14 cellular contexts compared by ENCODE assay signal in the genomic region with DNA sequence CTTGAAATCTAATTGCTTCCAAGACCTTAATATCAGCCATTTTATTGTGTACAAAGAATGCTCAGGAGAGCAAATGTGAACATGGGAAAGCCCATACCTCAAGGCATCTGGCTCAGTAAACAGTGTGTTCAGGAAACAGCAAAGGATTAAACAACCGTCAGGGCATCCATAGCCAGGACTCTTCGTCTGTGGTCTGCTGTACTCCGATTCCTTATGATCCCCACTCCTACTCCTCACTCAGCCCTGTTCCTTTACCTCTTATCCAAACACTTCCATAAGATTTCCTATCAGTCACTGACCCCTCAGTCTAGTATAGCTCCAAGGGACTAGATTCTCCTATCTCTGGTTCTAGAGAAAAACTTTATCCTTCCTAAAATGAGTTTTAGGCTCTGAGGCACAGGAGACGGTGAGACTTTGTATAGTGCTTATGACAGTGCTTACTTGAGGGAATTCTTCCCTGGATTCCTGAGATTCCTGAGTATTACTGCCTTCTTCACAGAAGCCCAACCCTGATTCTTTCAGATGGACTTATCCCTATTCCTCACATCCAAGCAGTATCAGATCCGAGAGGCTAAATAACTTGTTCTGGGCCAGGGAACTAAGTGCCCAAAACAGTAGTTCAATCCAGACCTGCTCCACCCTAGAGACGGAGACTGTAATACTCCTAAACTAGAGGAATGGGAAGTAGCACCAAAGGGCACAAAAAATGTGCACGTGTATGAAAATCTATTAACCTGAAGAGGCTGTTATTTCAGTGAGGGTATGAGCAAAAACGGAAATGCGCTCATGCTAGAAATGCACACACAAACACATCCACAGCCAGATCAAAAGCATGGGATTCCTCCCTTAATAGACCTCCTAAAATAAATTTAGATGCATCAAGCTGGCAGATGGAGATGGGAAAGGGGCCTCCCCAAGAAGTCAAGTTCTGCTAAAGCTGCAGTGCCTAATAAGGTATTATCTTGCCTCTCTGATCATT. TPM values are rescaled to one million over a fixed set of nuclear protein-coding genes. Genes with fewer than 3 reads are reported as not detected.
DNase-seq lines count a peak whose midpoint lies in the region; ATAC-seq and TF ChIP-seq lines count a peak whose summit lies in the region.
"Had no signal": no experiment of that assay in that cellular context is flagged by ENCODE, and none has a peak within 500 bp of the region (broad histone marks: within the 10 kb centered on the region; RNA-seq: fewer than 3 reads in every experiment).

No MANE protein-coding gene starts in this region.

- no peak for TF ChIP-seq RAD21 in SK-N-SH (IDR thresholded peaks at IDR 0.05; ENCODE audit: low read length)

- peak overlapping the region in 1 of 2 experiments; percentile 61; a peak in 3 of 4 replicates for H3K27ac ChIP-seq in SK-N-SH (ENCODE audit: low read depth in 2 of 2, low read length in 1 of 2)
- H3K27ac ChIP-seq in prostate gland, result peak overlapping the region; percentile 57 to 60
- H3K27ac ChIP-seq: HL-60, thoracic aorta had no signal

- H3K4me3 ChIP-seq in SK-N-SH (ENCODE audit: low read depth in 2 of 2, low read length in 1 of 2) (no peak overlapping the region), fibroblast of the aortic adventitia (ENCODE audit: low read depth, low read length) (no peak overlapping the region), prostate gland (no peak overlapping the region)
- H3K4me3 ChIP-seq: MG63, thoracic aorta had no signal

- POLR2A ChIA-PET in SK-N-SH (lab: Yijun Ruan, JAX), result no interaction called here

- CTCF ChIA-PET in SK-N-SH (lab: Yijun Ruan, JAX), result no interaction called here

- H3K9ac ChIP-seq in SK-N-SH, result 0 out of 2 replicates have a peak overlapping the region, but pooled peaks have one; percentile 14

- H3K36me3 ChIP-seq in SK-N-SH (replicated peaks in 1 of 2; ENCODE audit: control insufficient read depth in 1 of 2, insufficient read depth in 2 of 2, low read length in 1 of 2) (no peaks in the 10 kb centered on the region), prostate gland (no peaks in the 10 kb centered on the region)
- H3K36me3 ChIP-seq: MG63, thoracic aorta had no signal

- H3K27me3 ChIP-seq in SK-N-SH (ENCODE audit: insufficient read depth) (no peaks in the 10 kb centered on the region), prostate gland (replicated peaks; ENCODE audit: insufficient read depth) (no peaks in the 10 kb centered on the region)
- H3K27me3 ChIP-seq: MG63 had no signal

- H3K9me2 ChIP-seq in SK-N-SH, result no peaks in the 10 kb centered on the region

- no peaks in the 10 kb centered on the region for H3K9me3 ChIP-seq in SK-N-SH
- H3K9me3 ChIP-seq in prostate gland, result no peaks in the 10 kb centered on the region
- H3K9me3 ChIP-seq: thoracic aorta had no signal

- TF ChIP-seq EP300 in SK-N-SH (IDR thresholded peaks at IDR 0.05; ENCODE audit: borderline replicate concordance in 1 of 2, low read depth in 1 of 2, low read length in 1 of 2), result no peak

- H3K79me2 ChIP-seq in SK-N-SH (ENCODE audit: insufficient read depth), result no peaks in the 10 kb centered on the region

- intact Hi-C loops in prostate gland (cut with DNase I), result no loop called here
- intact Hi-C loops in sciatic nerve (cut with DNase I), result no loop called here

- 61% methylated on average over 9 of the region's 9 CpGs for WGBS in SK-N-SH (ENCODE audit: low lambda C conversion rate)
- WGBS in prostate gland, result 54% methylated on average over 9 of the region's 9 CpGs

- DNase-seq in ELF-1 (ENCODE audit: low read depth, low spot score), result peak; percentile 57
- no peak for DNase-seq in SK-N-SH
- peak; percentile 84 for DNase-seq in fibroblast of the aortic adventitia (ENCODE audit: low read depth)
- DNase-seq in prostate gland (ENCODE audit: low spot score), result peak; percentile 36
- no peak for DNase-seq in GM19238 (ENCODE audit: insufficient read length, low spot score)
- no peak for DNase-seq in activated CD4-positive, alpha-beta T cell treated with anti-CD3 and anti-CD28 coated beads for 1 hour
- DNase-seq in sciatic nerve (ENCODE audit: low spot score), result no peak
- DNase-seq in NCI-H82 treated with DMSO at 0.1 percent for 48 hours (lab: John Stamatoyannopoulos, UW; ENCODE audit: unreplicated experiment), result no peak
- DNase-seq: activated CD4-positive, alpha-beta memory T cell treated with anti-CD3 and anti-CD28 coated beads, Interleukin-2, amount 10 ng/mL, durations not matched to agents 7 days and 5 days had no signal

- H4K20me1 ChIP-seq in SK-N-SH (ENCODE audit: insufficient read depth), result no peaks in the 10 kb centered on the region

- ATAC-seq in sciatic nerve, result no peak

- peaks cover 0 to 31% of the 10 kb centered on the region in 2 experiments; a peak in 2 of 4 replicates for H3K4me1 ChIP-seq in SK-N-SH (ENCODE audit: control insufficient read depth in 1 of 2, insufficient read depth in 2 of 2, low read depth in 1 of 2, low read length in 1 of 2)
- H3K4me1 ChIP-seq in prostate gland (replicated peaks), result peaks cover 9% of the 10 kb centered on the region

- peak overlapping the region; percentile 33; the same call in 1 of the 2 replicates for H2AFZ ChIP-seq in SK-N-SH (ENCODE audit: low read depth)

- TF ChIP-seq CTCF in SK-N-SH (IDR thresholded peaks at IDR 0.05) (no peak), fibroblast of the aortic adventitia (IDR thresholded peaks at IDR 0.05; ENCODE audit: insufficient read depth, low read length) (no peak), prostate gland (IDR thresholded peaks at IDR 0.05) (no peak)

- no peak for TF ChIP-seq POLR2A in prostate gland (IDR thresholded peaks at IDR 0.05)

- H3F3A ChIP-seq in SK-N-SH (replicated peaks; ENCODE audit: insufficient read depth), result peaks cover 19% of the 10 kb centered on the region

- peak overlapping the region; percentile 15; the same call in 1 of the 2 replicates for H3K4me2 ChIP-seq in SK-N-SH

TF ChIP-seq in SK-N-SH, 30 proteins besides CTCF, POLR2A, EP300 and RAD21:
- TF ChIP-seq TEAD4 (IDR thresholded peaks at IDR 0.05; ENCODE audit: borderline replicate concordance, insufficient read depth), result peak; percentile 66
- TF ChIP-seq, protein P1, sequence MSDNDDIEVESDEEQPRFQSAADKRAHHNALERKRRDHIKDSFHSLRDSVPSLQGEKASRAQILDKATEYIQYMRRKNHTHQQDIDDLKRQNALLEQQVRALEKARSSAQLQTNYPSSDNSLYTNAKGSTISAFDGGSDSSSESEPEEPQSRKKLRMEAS (IDR thresholded peaks at IDR 0.05; ENCODE audit: low read depth), result no peak

RNA-seq across cellular contexts. Expression of a gene that starts 42.1 kb away (rescaled TPM):
- polyA plus RNA-seq in SK-N-SH (2012; rRNA removed), result 0.10 and 0.19 TPM in 2 replicates
- polyA plus RNA-seq in SK-N-SH (2012; cell fraction: cytosol; rRNA removed), result 0.10 and 0.12 TPM in 2 replicates
- polyA plus RNA-seq in SK-N-SH (2012; cell fraction: nucleus; rRNA removed), result 0.04 and 0.11 TPM in 2 replicates
- 8.4 TPM in 1 of 2 replicates, not detected in the other for total RNA-seq in fibroblast of the aortic adventitia (ENCODE audit: low replicate concordance)
- total RNA-seq in prostate gland, result under 1 TPM in 1 of 2 donors, not detected in 1; 0.91 TPM
- 0.31 TPM for total RNA-seq in sciatic nerve
- total RNA-seq: activated CD4-positive, alpha-beta memory T cell treated with anti-CD3 and anti-CD28 coated beads, Interleukin-2, amount 10 ng/mL, durations not matched to agents 7 days and 5 days; neural crest cell; T-helper 2 cell treated with Interferon-gamma antibody and Interleukin-4, amounts not matched to agents 100 ng/mL and 5 ng/mL, for 36 hours had no signal

RNA-seq across cellular contexts. Expression of a gene that starts 59.4 kb away (rescaled TPM):
- polyA plus RNA-seq in SK-N-SH (2012; rRNA removed), result 2.4 and 4.5 TPM in 2 replicates
- polyA plus RNA-seq in SK-N-SH (2012; cell fraction: cytosol; rRNA removed), result 1.7 and 2.0 TPM in 2 replicates
- 5.2 and 9.4 TPM in 2 replicates for polyA plus RNA-seq in SK-N-SH (2012; cell fraction: nucleus; rRNA removed)
- 5.6 and 254 TPM in 2 replicates for total RNA-seq in fibroblast of the aortic adventitia (ENCODE audit: low replicate concordance)
- 100 to 1,000 TPM in 1 of 2 donors, 10 to 100 TPM in 1; 31.8 to 139 TPM for total RNA-seq in prostate gland
- 5.5 TPM for total RNA-seq in sciatic nerve
- total RNA-seq: neural crest cell had no signal

Comparison
In these comparisons a context has a peak if more than half of its experiments do, and no peak if none do; other contexts are left out.
1. DNase-seq: peak in ELF-1 (single experiment), fibroblast of the aortic adventitia (single experiment) and prostate gland (single experiment); none in SK-N-SH (single experiment), GM19238 (single experiment), activated CD4-positive, alpha-beta T cell treated with anti-CD3 and anti-CD28 coated beads for 1 hour (single experiment), sciatic nerve (single experiment) and NCI-H82 treated with DMSO at 0.1 percent for 48 hours (single experiment).